In the genomic region with DNA sequence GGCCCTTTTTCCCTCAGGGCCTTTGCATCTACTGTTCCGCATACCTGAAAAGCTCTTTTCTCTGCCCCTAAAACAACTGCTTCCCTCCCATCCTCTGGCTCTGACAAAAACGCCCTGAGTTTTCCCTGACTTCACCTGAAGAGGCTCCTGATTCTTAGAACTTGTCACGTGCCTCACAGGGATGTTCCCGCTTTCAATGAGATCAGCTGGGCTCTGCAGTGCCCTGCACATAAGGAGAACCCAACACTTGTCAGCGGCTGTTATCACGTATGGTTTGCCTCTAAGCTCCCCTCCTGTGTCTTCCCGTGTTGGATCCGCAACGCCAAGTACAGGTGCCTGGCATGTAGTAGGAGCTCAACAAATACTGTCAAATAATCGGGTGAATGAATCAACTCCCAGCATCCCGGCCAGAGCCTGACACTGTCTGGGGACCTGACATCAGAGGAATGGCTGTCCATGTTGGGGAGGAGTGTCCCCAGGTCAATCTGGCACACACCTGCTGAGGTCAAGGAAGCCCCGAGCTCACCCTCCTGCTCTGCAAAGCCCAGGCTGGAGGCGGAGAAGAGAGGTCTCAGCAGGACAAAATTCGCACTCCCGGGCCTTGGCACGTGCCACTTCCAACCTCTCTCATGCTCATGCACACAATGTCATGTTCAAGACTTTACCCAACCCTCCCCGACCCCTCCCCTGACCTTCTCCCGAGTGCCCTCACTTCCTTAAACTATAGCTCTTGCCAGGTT, we compare ENCODE assay signal across 9 cellular contexts. TPM values are rescaled to one million over a fixed set of nuclear protein-coding genes. Genes with fewer than 3 reads are reported as not detected.
A peak's percentile ranks its signal among the peaks of the same experiment; 100 is the strongest.
DNase-seq lines count a peak whose midpoint lies in the region; ATAC-seq, FAIRE-seq and TF ChIP-seq lines count a peak whose summit lies in the region.
"Had no signal": no experiment of that assay in that cellular context is flagged by ENCODE, and none has a peak within 500 bp of the region (broad histone marks: within the 10 kb centered on the region; RNA-seq: fewer than 3 reads in every experiment).

No MANE protein-coding gene starts in this region.

- H3K9me3 ChIP-seq in keratinocyte (ENCODE audit: control insufficient read depth, low read depth, low read length) (no peaks in the 10 kb centered on the region), transverse colon (no peaks in the 10 kb centered on the region)
- H3K9me3 ChIP-seq: BE2C had no signal

- H3K9me1 ChIP-seq in keratinocyte (ENCODE audit: control insufficient read depth, extremely low read depth, insufficient read depth, low read length) = peaks cover 2% of the 10 kb centered on the region

- H3K9me3 Mint-ChIP-seq in activated CD8-positive, alpha-beta T cell treated with anti-CD3 and anti-CD28 coated beads, Interleukin-2, amount 10 ng/mL, durations not matched to agents 7 days and 5 days (ENCODE audit: insufficient read depth) = no peaks in the 10 kb centered on the region

- peak overlapping the region; percentile 85 for H3K27ac Mint-ChIP-seq in activated CD8-positive, alpha-beta T cell treated with anti-CD3 and anti-CD28 coated beads, Interleukin-2, amount 10 ng/mL, durations not matched to agents 7 days and 5 days

- H3K4me3 ChIP-seq in keratinocyte (ENCODE audit: control insufficient read depth in 2 of 3, extremely low read depth in 1 of 3, insufficient read depth in 2 of 3, low read depth in 1 of 3, low read length in 3 of 3) (peak overlapping the region in 2 of 3 experiments; percentile 10 to 34), transverse colon (no peak overlapping the region)

- dilution Hi-C loops in keratinocyte (cut with MboI; ENCODE audit: extremely low pct_ligation_motif_present, low sequenced_read_pairs) = no loop called here

- H3K27me3 Mint-ChIP-seq in activated CD8-positive, alpha-beta T cell treated with anti-CD3 and anti-CD28 coated beads, Interleukin-2, amount 10 ng/mL, durations not matched to agents 7 days and 5 days (ENCODE audit: low read depth) = no peaks in the 10 kb centered on the region

- POLR2A ChIA-PET in activated CD8-positive, alpha-beta T cell treated with anti-CD3 and anti-CD28 coated beads, Interleukin-2, amount 10 ng/mL, durations not matched to agents 7 days and 5 days (lab: Charles Lee) = interaction anchor here (1.1 to 3.2 kb wide), 11 partner anchors 9 to 139 kb away, joined by 3 to 27 read pairs (median 6); partner anchors contain the start of genes ANKRD13D, POLD4 and PPP1CA

- peaks cover 50% of the 10 kb centered on the region for H3K4me1 ChIP-seq in keratinocyte (ENCODE audit: control insufficient read depth, extremely low read depth, insufficient read depth, low read length)
- H3K4me1 ChIP-seq in transverse colon = peaks cover 11 to 35% (median 28%) of the 10 kb centered on the region in 4 donors

- no peak for TF ChIP-seq POLR2A in transverse colon (IDR thresholded peaks at IDR 0.05)

- H3K36me3 Mint-ChIP-seq in activated CD8-positive, alpha-beta T cell treated with anti-CD3 and anti-CD28 coated beads, Interleukin-2, amount 10 ng/mL, durations not matched to agents 7 days and 5 days (ENCODE audit: low read depth) = peaks cover 7% of the 10 kb centered on the region

- 51 to 83% methylated on average over 1 to 18 of the region's 18 CpGs for WGBS in transverse colon (ENCODE audit: low coverage in 1 of 2), 2 donors

- no peak for TF ChIP-seq CTCF in keratinocyte (optimal IDR thresholded peaks at IDR 0.05 in 1 of 3, IDR thresholded peaks at IDR 0.05 in 1 of 3, conservative IDR thresholded peaks at IDR 0.05 in 1 of 3; ENCODE audit: extremely low read depth in 1 of 3, insufficient read depth in 2 of 3, low read length in 3 of 3)
- TF ChIP-seq CTCF in transverse colon (IDR thresholded peaks at IDR 0.05) = no peak

- no peaks in the 10 kb centered on the region for H4K20me1 ChIP-seq in keratinocyte (ENCODE audit: control insufficient read depth, extremely low read depth, insufficient read depth, low read length)

- intact Hi-C loops in transverse colon (cut with DNase I; ENCODE audit: low total_unique reads) = no loop called here

- peak overlapping the region; percentile 33 for H3K9ac ChIP-seq in keratinocyte (ENCODE audit: control insufficient read depth, extremely low read depth, insufficient read depth, low read length)

- ATAC-seq in activated CD8-positive, alpha-beta T cell treated with anti-CD3 and anti-CD28 coated beads, Interleukin-2, amount 10 ng/mL, durations not matched to agents 7 days and 5 days = no peak

- peak; percentile 55 for FAIRE-seq in keratinocyte (lab: Jason Lieb, UNC)

- peaks cover 60% of the 10 kb centered on the region for H3K4me1 Mint-ChIP-seq in activated CD8-positive, alpha-beta T cell treated with anti-CD3 and anti-CD28 coated beads, Interleukin-2, amount 10 ng/mL, durations not matched to agents 7 days and 5 days (ENCODE audit: low read depth)

- in situ Hi-C loops in transverse colon (cut with MboI; ENCODE audit: low pct_ligation_motif_present in 1 of 4, low pct_unique_long_range_greater_than_20kb in 1 of 4, low sequenced_read_pairs in 3 of 4) = loop anchor here in 3 of 4 donors (5.0 to 25.0 kb wide), 3 partner anchors 50 to 125 kb away; partner anchors contain the start of gene RAD9A (in 1 of the 3)

- H3K36me3 ChIP-seq in keratinocyte (ENCODE audit: control insufficient read depth in 2 of 2, extremely low read depth in 1 of 2, insufficient read depth in 2 of 2, low read length in 2 of 2) (no peaks in the 10 kb centered on the region), transverse colon (no peaks in the 10 kb centered on the region)

- H3K4me2 ChIP-seq in keratinocyte (ENCODE audit: control insufficient read depth, extremely low read depth, insufficient read depth, low read depth, low read length) = peak overlapping the region; percentile 89

- DNase-seq in activated T-cell treated with anti-CD3 and anti-CD28 coated beads, Interleukin-2, amount 50 U/mL, for 1 hour = peak; percentile 18
- DNase-seq in activated T-cell treated with anti-CD3 and anti-CD28 coated beads, Interleukin-2, amount 50 U/mL, for 48 hours = no peak
- DNase-seq in activated CD8-positive, alpha-beta T cell treated with anti-CD3 and anti-CD28 coated beads, Interleukin-2, amount 10 ng/mL, durations not matched to agents 7 days and 5 days = no peak
- DNase-seq in keratinocyte (ENCODE audit: low read depth, low spot score) (no peak), transverse colon (peak; percentile 11), iPS-NIHi7 (ENCODE audit: extremely low spot score) (no peak), NCI-H2029 treated with DMSO at 0.1 percent for 48 hours (lab: John Stamatoyannopoulos, UW) (no peak), SKM-1 (lab: John Stamatoyannopoulos, UW; ENCODE audit: unreplicated experiment) (no peak)

- CTCF ChIA-PET in activated CD8-positive, alpha-beta T cell treated with anti-CD3 and anti-CD28 coated beads, Interleukin-2, amount 10 ng/mL, durations not matched to agents 7 days and 5 days (lab: Charles Lee) = interaction anchor here (0.6 to 4.9 kb wide), 42 partner anchors 9 to 182 kb away, joined by 3 to 116 read pairs (median 5); partner anchors contain the start of genes ANKRD13D, CLCF1, KDM2A and POLD4

- peak overlapping the region; percentile 78 for H2AFZ ChIP-seq in keratinocyte (ENCODE audit: control insufficient read depth, low read length)

- peak overlapping the region; percentile 51 for H3K4me3 Mint-ChIP-seq in activated CD8-positive, alpha-beta T cell treated with anti-CD3 and anti-CD28 coated beads, Interleukin-2, amount 10 ng/mL, durations not matched to agents 7 days and 5 days

- H3K27me3 ChIP-seq in keratinocyte (ENCODE audit: control insufficient read depth, extremely low read depth, insufficient read depth, low read length) (no peaks in the 10 kb centered on the region), transverse colon (no peaks in the 10 kb centered on the region)
- H3K27me3 ChIP-seq: BE2C had no signal

- H3K27ac ChIP-seq in keratinocyte (ENCODE audit: control insufficient read depth, insufficient read depth, low read length) (no peak overlapping the region), transverse colon (peak overlapping the region in 3 of 4 donors; percentile 30 to 74 (median 67))

- H3K79me2 ChIP-seq in keratinocyte (ENCODE audit: control insufficient read depth, insufficient read depth, low read length) = peaks cover 5% of the 10 kb centered on the region

- TF ChIP-seq EP300 in transverse colon (IDR thresholded peaks at IDR 0.05; ENCODE audit: low read depth) = no peak

RNA-seq across cellular contexts. Expression of gene GRK2, which starts 4.2 kb away (rescaled TPM):
- total RNA-seq in activated CD8-positive, alpha-beta T cell treated with anti-CD3 and anti-CD28 coated beads, Interleukin-2, amount 10 ng/mL, durations not matched to agents 7 days and 5 days = 100 to 1,000 TPM; 338 to 348 TPM
- polyA plus RNA-seq in keratinocyte = 21.1 to 29.2 TPM (median 23.3 TPM) in 3 replicates
- polyA plus RNA-seq in keratinocyte (2011; ENCODE audit: low read depth) = 72.4 TPM
- polyA plus RNA-seq in keratinocyte (2011; cell fraction: cytosol; rRNA removed) = 15.4 and 26.0 TPM in 2 replicates
- polyA plus RNA-seq in keratinocyte (2011; cell fraction: nucleus; rRNA removed) = 38.5 and 51.4 TPM in 2 replicates
- polyA plus RNA-seq in keratinocyte (2012; ENCODE audit: low replicate concordance) = 26.4 and 42.3 TPM in 2 replicates
- 28.1 to 136 TPM (median 33.8 TPM) in 3 replicates for polyA minus RNA-seq in keratinocyte
- 62.0 TPM for polyA minus RNA-seq in keratinocyte (2011; cell fraction: cytosol; rRNA and poly(A)+ RNA removed)
- 26.1 and 27.0 TPM in 2 replicates for polyA minus RNA-seq in keratinocyte (2011; cell fraction: nucleus; rRNA and poly(A)+ RNA removed)
- 100 to 1,000 TPM; 104 to 294 (median 160) TPM for total RNA-seq in transverse colon

RNA-seq across cellular contexts. Expression of gene ANKRD13D, which starts 27.0 kb away (rescaled TPM):
- 100 to 1,000 TPM; 179 to 189 TPM for total RNA-seq in activated CD8-positive, alpha-beta T cell treated with anti-CD3 and anti-CD28 coated beads, Interleukin-2, amount 10 ng/mL, durations not matched to agents 7 days and 5 days
- 18.1 to 40.1 TPM (median 25.0 TPM) in 3 replicates for polyA plus RNA-seq in keratinocyte
- 26.3 TPM for polyA plus RNA-seq in keratinocyte (2011; ENCODE audit: low read depth)
- polyA plus RNA-seq in keratinocyte (2011; cell fraction: cytosol; rRNA removed) = 11.4 and 22.0 TPM in 2 replicates
- 58.2 and 67.9 TPM in 2 replicates for polyA plus RNA-seq in keratinocyte (2011; cell fraction: nucleus; rRNA removed)
- polyA plus RNA-seq in keratinocyte (2012; ENCODE audit: low replicate concordance) = 16.9 and 35.5 TPM in 2 replicates
- 18.7 to 32.6 TPM (median 20.1 TPM) in 3 replicates for polyA minus RNA-seq in keratinocyte
- polyA minus RNA-seq in keratinocyte (2011; cell fraction: cytosol; rRNA and poly(A)+ RNA removed) = 17.8 TPM
- 29.3 and 30.3 TPM in 2 replicates for polyA minus RNA-seq in keratinocyte (2011; cell fraction: nucleus; rRNA and poly(A)+ RNA removed)
- total RNA-seq in transverse colon = 100 to 1,000 TPM in 1 of 4 donors, 10 to 100 TPM in 3; 19.7 to 194 (median 54.5) TPM

RNA-seq across cellular contexts. Expression of gene SSH3, which starts 41.2 kb away (rescaled TPM):
- 10 to 100 TPM; 12.0 to 13.0 TPM for total RNA-seq in activated CD8-positive, alpha-beta T cell treated with anti-CD3 and anti-CD28 coated beads, Interleukin-2, amount 10 ng/mL, durations not matched to agents 7 days and 5 days
- 20.5 to 39.2 TPM (median 24.8 TPM) in 3 replicates for polyA plus RNA-seq in keratinocyte
- 11.2 TPM for polyA plus RNA-seq in keratinocyte (2011; ENCODE audit: low read depth)
- 12.1 and 25.9 TPM in 2 replicates for polyA plus RNA-seq in keratinocyte (2011; cell fraction: cytosol; rRNA removed)
- polyA plus RNA-seq in keratinocyte (2011; cell fraction: nucleus; rRNA removed) = 55.6 and 73.3 TPM in 2 replicates
- 42.9 and 52.4 TPM in 2 replicates for polyA plus RNA-seq in keratinocyte (2012; ENCODE audit: low replicate concordance)
- 22.4 to 37.8 TPM (median 30.0 TPM) in 3 replicates for polyA minus RNA-seq in keratinocyte
- polyA minus RNA-seq in keratinocyte (2011; cell fraction: cytosol; rRNA and poly(A)+ RNA removed) = 49.9 TPM
- polyA minus RNA-seq in keratinocyte (2011; cell fraction: nucleus; rRNA and poly(A)+ RNA removed) = 29.0 and 32.8 TPM in 2 replicates
- total RNA-seq in transverse colon = 100 to 1,000 TPM in 2 of 4 donors, 10 to 100 TPM in 2; 73.0 to 174 (median 123) TPM

Comparison
In these comparisons a context has a peak if more than half of its experiments do, and no peak if none do; other contexts are left out.
1. DNase-seq: peak in activated T-cell treated with anti-CD3 and anti-CD28 coated beads, Interleukin-2, amount 50 U/mL, for 1 hour (single experiment) and transverse colon (single experiment); none in activated T-cell treated with anti-CD3 and anti-CD28 coated beads, Interleukin-2, amount 50 U/mL, for 48 hours (0 of 2), activated CD8-positive, alpha-beta T cell treated with anti-CD3 and anti-CD28 coated beads, Interleukin-2, amount 10 ng/mL, durations not matched to agents 7 days and 5 days (single experiment), keratinocyte (single experiment), iPS-NIHi7 (single experiment), NCI-H2029 treated with DMSO at 0.1 percent for 48 hours (single experiment) and SKM-1 (single experiment).
2. H3K4me3 ChIP-seq: peak in keratinocyte (2 of 3); none in transverse colon (0 of 4).
3. RNA of gene SSH3, which starts 41.2 kb away (total RNA-seq): 73.0 to 174 TPM in transverse colon; 12.0 to 13.0 TPM in activated CD8-positive, alpha-beta T cell treated with anti-CD3 and anti-CD28 coated beads, Interleukin-2, amount 10 ng/mL, durations not matched to agents 7 days and 5 days; every median in the first group is over 4 times any median in the second.